Comparison of ENCODE assay signal across 1 cellular context in the genomic region with DNA sequence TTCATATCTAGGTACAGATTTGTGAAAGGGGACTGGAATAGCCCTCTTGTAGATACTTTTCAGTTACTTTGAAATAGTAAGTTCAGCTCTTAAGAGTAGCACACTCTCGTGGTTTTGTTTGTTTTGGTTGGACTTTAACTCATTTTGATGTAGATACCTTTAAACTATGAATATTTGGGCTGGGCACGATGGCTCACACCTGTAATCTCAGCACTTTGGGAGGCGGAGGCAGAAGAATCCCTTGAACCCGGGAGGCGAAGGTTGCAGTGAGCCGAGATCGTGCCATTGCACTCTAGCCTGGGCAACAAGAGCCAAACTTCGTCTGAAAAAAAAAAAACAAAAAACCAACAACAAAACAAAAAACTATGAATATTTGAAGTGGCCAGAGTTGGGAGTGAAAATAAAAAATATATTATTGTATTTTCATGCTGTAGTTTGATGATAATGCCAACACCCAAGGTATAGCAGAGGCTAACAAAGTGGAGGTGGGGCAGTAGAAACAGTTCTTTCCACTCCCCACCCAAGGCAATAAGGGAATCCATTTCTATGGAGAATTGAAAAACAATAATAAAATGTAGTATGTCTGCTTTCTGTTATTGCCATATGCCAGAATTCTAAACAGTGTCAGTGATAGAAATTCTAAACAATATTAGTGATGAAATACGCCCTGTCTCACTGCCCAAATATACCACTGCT.
TF ChIP-seq lines count a peak whose summit lies in the region.

No MANE protein-coding gene starts in this region.

TF ChIP-seq in HEK293, 187 proteins besides CTCF, POLR2A, EP300 and RAD21 (continued from another document):
- TF ChIP-seq, protein P1, sequence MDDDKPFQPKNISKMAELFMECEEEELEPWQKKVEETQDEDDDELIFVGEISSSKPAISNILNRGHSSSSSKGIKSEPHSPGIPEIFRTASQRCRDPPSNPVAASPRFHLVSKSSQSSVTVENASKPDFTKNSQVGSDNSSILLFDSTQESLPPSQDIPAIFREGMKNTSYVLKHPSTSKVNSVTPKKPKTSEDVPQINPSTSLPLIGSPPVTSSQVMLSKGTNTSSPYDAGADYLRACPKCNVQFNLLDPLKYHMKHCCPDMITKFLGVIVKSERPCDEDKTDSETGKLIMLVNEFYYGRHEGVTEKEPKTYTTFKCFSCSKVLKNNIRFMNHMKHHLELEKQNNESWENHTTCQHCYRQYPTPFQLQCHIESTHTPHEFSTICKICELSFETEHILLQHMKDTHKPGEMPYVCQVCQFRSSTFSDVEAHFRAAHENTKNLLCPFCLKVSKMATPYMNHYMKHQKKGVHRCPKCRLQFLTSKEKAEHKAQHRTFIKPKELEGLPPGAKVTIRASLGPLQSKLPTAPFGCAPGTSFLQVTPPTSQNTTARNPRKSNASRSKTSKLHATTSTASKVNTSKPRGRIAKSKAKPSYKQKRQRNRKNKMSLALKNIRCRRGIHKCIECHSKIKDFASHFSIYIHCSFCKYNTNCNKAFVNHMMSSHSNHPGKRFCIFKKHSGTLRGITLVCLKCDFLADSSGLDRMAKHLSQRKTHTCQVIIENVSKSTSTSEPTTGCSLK (tag by site-specific recombination; IDR thresholded peaks at IDR 0.05), result no peak
- TF ChIP-seq, protein P2, sequence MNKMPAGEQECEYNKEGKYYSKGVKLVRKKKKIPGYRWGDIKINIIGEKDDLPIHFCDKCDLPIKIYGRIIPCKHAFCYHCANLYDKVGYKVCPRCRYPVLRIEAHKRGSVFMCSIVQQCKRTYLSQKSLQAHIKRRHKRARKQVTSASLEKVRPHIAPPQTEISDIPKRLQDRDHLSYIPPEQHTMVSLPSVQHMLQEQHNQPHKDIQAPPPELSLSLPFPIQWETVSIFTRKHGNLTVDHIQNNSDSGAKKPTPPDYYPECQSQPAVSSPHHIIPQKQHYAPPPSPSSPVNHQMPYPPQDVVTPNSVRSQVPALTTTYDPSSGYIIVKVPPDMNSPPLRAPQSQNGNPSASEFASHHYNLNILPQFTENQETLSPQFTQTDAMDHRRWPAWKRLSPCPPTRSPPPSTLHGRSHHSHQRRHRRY (tag by site-specific recombination; IDR thresholded peaks at IDR 0.05), result no peak
- TF ChIP-seq ZNF350 (tag by site-specific recombination; IDR thresholded peaks at IDR 0.05), result no peak
- no peak for TF ChIP-seq ZBTB7A (tag by site-specific recombination; IDR thresholded peaks at IDR 0.05; ENCODE audit: low read depth)
- TF ChIP-seq, protein P3, sequence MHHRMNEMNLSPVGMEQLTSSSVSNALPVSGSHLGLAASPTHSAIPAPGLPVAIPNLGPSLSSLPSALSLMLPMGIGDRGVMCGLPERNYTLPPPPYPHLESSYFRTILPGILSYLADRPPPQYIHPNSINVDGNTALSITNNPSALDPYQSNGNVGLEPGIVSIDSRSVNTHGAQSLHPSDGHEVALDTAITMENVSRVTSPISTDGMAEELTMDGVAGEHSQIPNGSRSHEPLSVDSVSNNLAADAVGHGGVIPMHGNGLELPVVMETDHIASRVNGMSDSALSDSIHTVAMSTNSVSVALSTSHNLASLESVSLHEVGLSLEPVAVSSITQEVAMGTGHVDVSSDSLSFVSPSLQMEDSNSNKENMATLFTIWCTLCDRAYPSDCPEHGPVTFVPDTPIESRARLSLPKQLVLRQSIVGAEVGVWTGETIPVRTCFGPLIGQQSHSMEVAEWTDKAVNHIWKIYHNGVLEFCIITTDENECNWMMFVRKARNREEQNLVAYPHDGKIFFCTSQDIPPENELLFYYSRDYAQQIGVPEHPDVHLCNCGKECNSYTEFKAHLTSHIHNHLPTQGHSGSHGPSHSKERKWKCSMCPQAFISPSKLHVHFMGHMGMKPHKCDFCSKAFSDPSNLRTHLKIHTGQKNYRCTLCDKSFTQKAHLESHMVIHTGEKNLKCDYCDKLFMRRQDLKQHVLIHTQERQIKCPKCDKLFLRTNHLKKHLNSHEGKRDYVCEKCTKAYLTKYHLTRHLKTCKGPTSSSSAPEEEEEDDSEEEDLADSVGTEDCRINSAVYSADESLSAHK (tag by site-specific recombination; IDR thresholded peaks at IDR 0.05), result peak; percentile 97
TF ChIP-seq in HEK293: peak in this region for 3.
